Comparison of ENCODE assay signal across 1 cellular context in genomic region chr20:18793625-18794427, GRCh38.
TF ChIP-seq lines count a peak whose summit lies in the region.

No MANE protein-coding gene starts in this region.

TF ChIP-seq in HepG2, 621 proteins besides CTCF, POLR2A, EP300 and RAD21 (continued from another document and continues in another):
- TF ChIP-seq PAXIP1 (CRISPR knock-in tag; conservative IDR thresholded peaks at IDR 0.05) (peak; percentile 15; the same call in 1 of the 2 replicates), NAIF1 (CRISPR knock-in tag; IDR thresholded peaks at IDR 0.05; ENCODE audit: borderline replicate concordance) (no peak), ZNF224 (CRISPR knock-in tag; IDR thresholded peaks at IDR 0.05) (peak; percentile 75; the same call in 1 of the 2 replicates), HOXA9 (CRISPR knock-in tag; IDR thresholded peaks at IDR 0.05; ENCODE audit: borderline replicate concordance) (no peak), FOXP4 (CRISPR knock-in tag; IDR thresholded peaks at IDR 0.05) (peak; percentile 75), JARID2 (CRISPR knock-in tag; IDR thresholded peaks at IDR 0.05; ENCODE audit: insufficient replicate concordance) (no peak), IRX3 (CRISPR knock-in tag; IDR thresholded peaks at IDR 0.05; ENCODE audit: borderline replicate concordance, low read depth) (no peak), SMAD9 (CRISPR knock-in tag; IDR thresholded peaks at IDR 0.05) (no peak; the same call in 1 of the 2 replicates), ZNF841 (CRISPR knock-in tag; IDR thresholded peaks at IDR 0.05; ENCODE audit: borderline replicate concordance) (no peak), ARID4A (CRISPR knock-in tag; IDR thresholded peaks at IDR 0.05; ENCODE audit: borderline replicate concordance) (peak; percentile 87), NFATC3 (CRISPR knock-in tag; IDR thresholded peaks at IDR 0.05) (no peak), SNAPC4 (CRISPR knock-in tag; IDR thresholded peaks at IDR 0.05) (peak; percentile 92), PHB2 (IDR thresholded peaks at IDR 0.05; ENCODE audit: partially characterized antibody) (no peak), PRPF4 (IDR thresholded peaks at IDR 0.05; ENCODE audit: low read depth, low read length, poor library complexity, severe bottlenecking) (no peak), ZNF510 (CRISPR knock-in tag; IDR thresholded peaks at IDR 0.05; ENCODE audit: low read depth) (peak; percentile 95; the same call in 1 of the 2 replicates), CHD2 (IDR thresholded peaks at IDR 0.05; ENCODE audit: low read depth, low read length) (no peak; the same call in 1 of the 2 replicates), ZNF639 (CRISPR knock-in tag; conservative IDR thresholded peaks at IDR 0.05) (peak; percentile 75), ZNF879 (CRISPR knock-in tag; IDR thresholded peaks at IDR 0.05) (no peak), CENPX (CRISPR knock-in tag; IDR thresholded peaks at IDR 0.05) (no peak), ZHX1 (CRISPR knock-in tag; IDR thresholded peaks at IDR 0.05; ENCODE audit: low read depth) (peak; percentile 79), MAX (IDR thresholded peaks at IDR 0.05) (peak; percentile 95), MXD3 (CRISPR knock-in tag; IDR thresholded peaks at IDR 0.05) (peak; percentile 79), XBP1 (CRISPR knock-in tag; IDR thresholded peaks at IDR 0.05) (peak; percentile 82; the same call in 1 of the 2 replicates), SATB2 (CRISPR knock-in tag; IDR thresholded peaks at IDR 0.05) (peak; percentile 92; the same call in 1 of the 2 replicates), AGO1 (IDR thresholded peaks at IDR 0.05; ENCODE audit: low read depth, low read length, poor library complexity, severe bottlenecking) (no peak)
- TF ChIP-seq, protein P1, sequence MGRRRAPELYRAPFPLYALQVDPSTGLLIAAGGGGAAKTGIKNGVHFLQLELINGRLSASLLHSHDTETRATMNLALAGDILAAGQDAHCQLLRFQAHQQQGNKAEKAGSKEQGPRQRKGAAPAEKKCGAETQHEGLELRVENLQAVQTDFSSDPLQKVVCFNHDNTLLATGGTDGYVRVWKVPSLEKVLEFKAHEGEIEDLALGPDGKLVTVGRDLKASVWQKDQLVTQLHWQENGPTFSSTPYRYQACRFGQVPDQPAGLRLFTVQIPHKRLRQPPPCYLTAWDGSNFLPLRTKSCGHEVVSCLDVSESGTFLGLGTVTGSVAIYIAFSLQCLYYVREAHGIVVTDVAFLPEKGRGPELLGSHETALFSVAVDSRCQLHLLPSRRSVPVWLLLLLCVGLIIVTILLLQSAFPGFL (CRISPR knock-in tag; IDR thresholded peaks at IDR 0.05) = no peak; the same call in 1 of the 2 replicates
- TF ChIP-seq, protein P2, sequence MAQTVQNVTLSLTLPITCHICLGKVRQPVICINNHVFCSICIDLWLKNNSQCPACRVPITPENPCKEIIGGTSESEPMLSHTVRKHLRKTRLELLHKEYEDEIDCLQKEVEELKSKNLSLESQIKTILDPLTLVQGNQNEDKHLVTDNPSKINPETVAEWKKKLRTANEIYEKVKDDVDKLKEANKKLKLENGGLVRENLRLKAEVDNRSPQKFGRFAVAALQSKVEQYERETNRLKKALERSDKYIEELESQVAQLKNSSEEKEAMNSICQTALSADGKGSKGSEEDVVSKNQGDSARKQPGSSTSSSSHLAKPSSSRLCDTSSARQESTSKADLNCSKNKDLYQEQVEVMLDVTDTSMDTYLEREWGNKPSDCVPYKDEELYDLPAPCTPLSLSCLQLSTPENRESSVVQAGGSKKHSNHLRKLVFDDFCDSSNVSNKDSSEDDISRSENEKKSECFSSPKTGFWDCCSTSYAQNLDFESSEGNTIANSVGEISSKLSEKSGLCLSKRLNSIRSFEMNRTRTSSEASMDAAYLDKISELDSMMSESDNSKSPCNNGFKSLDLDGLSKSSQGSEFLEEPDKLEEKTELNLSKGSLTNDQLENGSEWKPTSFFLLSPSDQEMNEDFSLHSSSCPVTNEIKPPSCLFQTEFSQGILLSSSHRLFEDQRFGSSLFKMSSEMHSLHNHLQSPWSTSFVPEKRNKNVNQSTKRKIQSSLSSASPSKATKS (CRISPR knock-in tag; IDR thresholded peaks at IDR 0.05) = no peak
